In genomic region chr22:18954333-18954732, GRCh38 we compare ENCODE assay signal across 8 cellular contexts. TPM values are rescaled to one million over a fixed set of nuclear protein-coding genes. Genes with fewer than 3 reads are reported as not detected.
A peak's percentile ranks its signal among the peaks of the same experiment; 100 is the strongest.
DNase-seq lines count a peak whose midpoint lies in the region; ATAC-seq and TF ChIP-seq lines count a peak whose summit lies in the region.

No MANE protein-coding gene starts in this region.

- peaks cover 14% of the 10 kb centered on the region for H3K27me3 Mint-ChIP-seq in activated naive CD8-positive, alpha-beta T cell treated with anti-CD3 and anti-CD28 coated beads, Interleukin-2, amount 50 U/mL, for 24 hours

- no peak overlapping the region for H3K4me3 ChIP-seq in HL-60 (replicated peaks; ENCODE audit: insufficient read depth, low read length)
- no peak overlapping the region for H3K4me3 ChIP-seq in heart right ventricle

- no peaks in the 10 kb centered on the region for H3K36me3 ChIP-seq in heart right ventricle

- H3K9me3 ChIP-seq in heart right ventricle, result no peaks in the 10 kb centered on the region

- peaks cover 9% of the 10 kb centered on the region for H3K4me1 Mint-ChIP-seq in activated naive CD8-positive, alpha-beta T cell treated with anti-CD3 and anti-CD28 coated beads, Interleukin-2, amount 50 U/mL, for 24 hours

- no peak overlapping the region for H3K27ac Mint-ChIP-seq in activated naive CD8-positive, alpha-beta T cell treated with anti-CD3 and anti-CD28 coated beads, Interleukin-2, amount 50 U/mL, for 24 hours

- no peaks in the 10 kb centered on the region for H3K9me3 Mint-ChIP-seq in activated naive CD8-positive, alpha-beta T cell treated with anti-CD3 and anti-CD28 coated beads, Interleukin-2, amount 50 U/mL, for 24 hours

- H3K27ac ChIP-seq in HL-60 (replicated peaks) (no peak overlapping the region), heart right ventricle (no peak overlapping the region)

- H3K36me3 Mint-ChIP-seq in activated naive CD8-positive, alpha-beta T cell treated with anti-CD3 and anti-CD28 coated beads, Interleukin-2, amount 50 U/mL, for 24 hours (ENCODE audit: low read depth), result no peaks in the 10 kb centered on the region

- no peaks in the 10 kb centered on the region for H3K4me1 ChIP-seq in heart right ventricle

- H3K4me3 Mint-ChIP-seq in activated naive CD8-positive, alpha-beta T cell treated with anti-CD3 and anti-CD28 coated beads, Interleukin-2, amount 50 U/mL, for 24 hours, result no peak overlapping the region

- whole genome bisulfite sequencing in heart right ventricle, 2 donors, result 0% methylated on average over 9 to 10 of the region's 10 CpGs

- intact Hi-C loops in heart right ventricle (cut with DNase I), result no loop called here

- H3K27me3 ChIP-seq in HL-60 (ENCODE audit: insufficient read depth, poor library complexity, severe bottlenecking) (peaks cover 7% of the 10 kb centered on the region), heart right ventricle (peaks cover 0 to 17% (median 3%) of the 10 kb centered on the region in 7 donors)

- DNase-seq in D341Med (ENCODE audit: low spot score) (peak; percentile 88), HL-60 (ENCODE audit: low read depth in 1 of 2, low spot score in 1 of 2) (peak in 1 of 2 experiments; percentile 42), SKM-1 treated with dmso at 0.1 percent for 144 hours (lab: John Stamatoyannopoulos, UW; ENCODE audit: unreplicated experiment) (peak; percentile 17), heart right ventricle (peak; percentile 43 to 66), retina (peak; percentile 90)
- DNase-seq in activated naive CD8-positive, alpha-beta T cell treated with anti-CD3 and anti-CD28 coated beads, Interleukin-2, amount 50 U/mL, for 24 hours, result peak; percentile 72

- TF ChIP-seq CTCF in HL-60 (IDR thresholded peaks at IDR 0.05; ENCODE audit: insufficient read depth, low read length) (peak; percentile 70), heart right ventricle (IDR thresholded peaks at IDR 0.05) (peak; percentile 67 to 92 (median 76))

- ATAC-seq in activated naive CD8-positive, alpha-beta T cell treated with anti-CD3 and anti-CD28 coated beads, Interleukin-2, amount 50 U/mL, for 24 hours, result peak; percentile 58
- ATAC-seq in heart right ventricle (peak; percentile 82 to 90 (median 86)), HG03196 (IDR thresholded peaks at IDR 0.05; ENCODE audit: unreplicated experiment) (no peak), GM21825 (IDR thresholded peaks at IDR 0.05; ENCODE audit: unreplicated experiment) (no peak)

RNA-seq across cellular contexts. Expression of gene PRODH, which starts 18.2 kb away (rescaled TPM):
- 10 to 100 TPM in 2 of 10 donors, 1 to 10 TPM in 8; 1.2 to 23.7 (median 6.4) TPM for total RNA-seq in heart right ventricle
- 10 to 100 TPM in 1 of 2 donors, 1 to 10 TPM in 1; 4.1 to 14.4 TPM for polyA plus RNA-seq in heart right ventricle

RNA-seq across cellular contexts. Expression of gene DGCR6, which starts 48.2 kb away (rescaled TPM):
- 10 to 100 TPM in 3 of 10 donors, 1 to 10 TPM in 7; 5.6 to 17.5 (median 8.0) TPM for total RNA-seq in heart right ventricle
- 10 to 100 TPM in 1 of 2 donors, 1 to 10 TPM in 1; 4.4 to 12.2 TPM for polyA plus RNA-seq in heart right ventricle

Comparison
In these comparisons a context has a peak if more than half of its experiments do, and no peak if none do; other contexts are left out.
1. ATAC-seq: peak in activated naive CD8-positive, alpha-beta T cell treated with anti-CD3 and anti-CD28 coated beads, Interleukin-2, amount 50 U/mL, for 24 hours (single experiment) and heart right ventricle (8 of 8); none in HG03196 (single experiment) and GM21825 (single experiment).